13 cellular contexts compared by ENCODE assay signal in genomic region chr10:113056468-113057021, GRCh38.
DNase-seq lines count a peak whose midpoint lies in the region; TF ChIP-seq lines count a peak whose summit lies in the region.
"Had no signal": no experiment of that assay in that cellular context is flagged by ENCODE, and none has a peak within 500 bp of the region (broad histone marks: within the 10 kb centered on the region; RNA-seq: fewer than 3 reads in every experiment).

No MANE protein-coding gene starts in this region.

- no peak for TF ChIP-seq RAD21 in SK-N-SH (IDR thresholded peaks at IDR 0.05; ENCODE audit: low read length)

- H3K27ac ChIP-seq in SK-N-SH (ENCODE audit: low read depth in 2 of 2, low read length in 1 of 2) (peak overlapping the region; percentile 66 to 85; a peak in 3 of 4 replicates), skin epidermis (peak overlapping the region in 11 of 21 experiments; percentile 6 to 66 (median 38)), Peyer's patch (peak overlapping the region in 1 of 4 donors; percentile 4)
- H3K27ac ChIP-seq: KMS-11 had no signal

- no peaks in the 10 kb centered on the region for H3K9me2 ChIP-seq in SK-N-SH

- H2AFZ ChIP-seq in SK-N-SH (ENCODE audit: low read depth): peak overlapping the region; percentile 66; the same call in 1 of the 2 replicates

- CTCF ChIA-PET in SK-N-SH (lab: Yijun Ruan, JAX): no interaction called here

- POLR2A ChIA-PET in SK-N-SH (lab: Yijun Ruan, JAX): no interaction called here

- TF ChIP-seq EP300 in SK-N-SH (IDR thresholded peaks at IDR 0.05; ENCODE audit: borderline replicate concordance in 1 of 2, low read depth in 1 of 2, low read length in 1 of 2): peak in 1 of 2 experiments; percentile 58; a peak in 2 of 4 replicates

- DNase-seq in ELR (ENCODE audit: low read depth) (peak; percentile 85), SK-N-SH (no peak), fibroblast of pulmonary artery (ENCODE audit: low read depth) (peak; percentile 80), SHP77 (lab: John Stamatoyannopoulos, UW) (no peak), Peyer's patch (no peak), mesenteric fat pad (ENCODE audit: low spot score) (no peak)
- DNase-seq in stimulated activated naive CD4-positive, alpha-beta T cell treated with Interleukin-2 at 50 U/mL for 16 hours (lab: John Stamatoyannopoulos, UW): no peak
- DNase-seq: DMS153; effector memory CD8-positive, alpha-beta T cell; NCI-H82; substantia nigra had no signal

- H3K9me3 ChIP-seq in SK-N-SH: no peaks in the 10 kb centered on the region
- H3K9me3 ChIP-seq in Peyer's patch: no peaks in the 10 kb centered on the region

- peak overlapping the region; percentile 58; the same call in 1 of the 2 replicates for H3K9ac ChIP-seq in SK-N-SH
- H3K9ac ChIP-seq: KMS-11 had no signal

- peaks cover 27% of the 10 kb centered on the region for H3F3A ChIP-seq in SK-N-SH (replicated peaks; ENCODE audit: insufficient read depth)

- peaks cover 35% of the 10 kb centered on the region; the same call in 1 of the 2 replicates for H3K79me2 ChIP-seq in SK-N-SH (ENCODE audit: insufficient read depth)

- WGBS in SK-N-SH (ENCODE audit: low lambda C conversion rate): 47% methylated on average over 8 of the region's 8 CpGs

- H3K4me3 ChIP-seq in SK-N-SH (ENCODE audit: low read depth in 2 of 2, low read length in 1 of 2) (no peak overlapping the region), fibroblast of pulmonary artery (replicated peaks; ENCODE audit: low read depth, low read length) (no peak overlapping the region), skin epidermis (no peak overlapping the region), Peyer's patch (no peak overlapping the region)

- peak overlapping the region; percentile 36 for H3K4me2 ChIP-seq in SK-N-SH
- H3K4me2 ChIP-seq: KMS-11 had no signal

- TF ChIP-seq POLR2A in Peyer's patch (IDR thresholded peaks at IDR 0.05): no peak

- H3K4me1 ChIP-seq in SK-N-SH (ENCODE audit: control insufficient read depth in 1 of 2, insufficient read depth in 2 of 2, low read depth in 1 of 2, low read length in 1 of 2) (peaks cover 38 to 62% of the 10 kb centered on the region in 2 experiments), Peyer's patch (peaks cover 0 to 59% (median 6%) of the 10 kb centered on the region in 4 donors)

- H3K36me3 ChIP-seq in SK-N-SH (replicated peaks in 1 of 2; ENCODE audit: control insufficient read depth in 1 of 2, insufficient read depth in 2 of 2, low read length in 1 of 2): no peaks in the 10 kb centered on the region
- H3K36me3 ChIP-seq in Peyer's patch: no peaks in the 10 kb centered on the region

- H3K27me3 ChIP-seq in SK-N-SH (ENCODE audit: insufficient read depth): no peaks in the 10 kb centered on the region
- no peaks in the 10 kb centered on the region for H3K27me3 ChIP-seq in Peyer's patch

- TF ChIP-seq CTCF in SK-N-SH (IDR thresholded peaks at IDR 0.05) (no peak), fibroblast of pulmonary artery (IDR thresholded peaks at IDR 0.05; ENCODE audit: low read length, missing control alignments) (no peak), Peyer's patch (IDR thresholded peaks at IDR 0.05) (no peak)

- H4K20me1 ChIP-seq in SK-N-SH (ENCODE audit: insufficient read depth): no peaks in the 10 kb centered on the region

TF ChIP-seq in SK-N-SH, 30 proteins besides CTCF, POLR2A, EP300 and RAD21 (continues in another document):
- TF ChIP-seq RCOR1 (IDR thresholded peaks at IDR 0.05; ENCODE audit: low read length) (no peak), FOXM1 (IDR thresholded peaks at IDR 0.05; ENCODE audit: low read depth) (no peak), SMC3 (IDR thresholded peaks at IDR 0.05; ENCODE audit: low read depth, low read length) (no peak), TEAD4 (IDR thresholded peaks at IDR 0.05; ENCODE audit: borderline replicate concordance, insufficient read depth) (no peak), TCF12 (IDR thresholded peaks at IDR 0.05) (peak; percentile 47; the same call in 1 of the 2 replicates), EZH2phosphoT487 (IDR thresholded peaks at IDR 0.05; ENCODE audit: borderline replicate concordance, low read depth) (no peak), RXRA (IDR thresholded peaks at IDR 0.05; ENCODE audit: borderline replicate concordance, low read depth) (no peak), TAF1 (IDR thresholded peaks at IDR 0.05; ENCODE audit: borderline replicate concordance, low read depth, low read length) (peak; percentile 21; the same call in 1 of the 2 replicates), GATA2 (CRISPR knock-in tag; IDR thresholded peaks at IDR 0.05) (no peak), ZBTB33 (IDR thresholded peaks at IDR 0.05; ENCODE audit: borderline replicate concordance, low read depth) (0 out of 2 replicates have a peak, but pooled peaks have one; percentile 30), MEF2A (IDR thresholded peaks at IDR 0.05; ENCODE audit: borderline replicate concordance, low read depth) (no peak), RFX5 (IDR thresholded peaks at IDR 0.05; ENCODE audit: low read length) (no peak), MXI1 (IDR thresholded peaks at IDR 0.05; ENCODE audit: low read depth, low read length) (no peak), GABPA (IDR thresholded peaks at IDR 0.05; ENCODE audit: low read depth) (no peak), FOSL2 (IDR thresholded peaks at IDR 0.05; ENCODE audit: borderline replicate concordance, low read depth) (peak; percentile 46; the same call in 1 of the 2 replicates), SIN3A (IDR thresholded peaks at IDR 0.05; ENCODE audit: borderline replicate concordance, low read depth, low read length) (no peak), JUND (IDR thresholded peaks at IDR 0.05) (peak; percentile 44; the same call in 1 of the 2 replicates), YY1 (IDR thresholded peaks at IDR 0.05; ENCODE audit: low read depth) (peak; percentile 49; the same call in 1 of the 2 replicates), FOXJ3 (CRISPR knock-in tag; IDR thresholded peaks at IDR 0.05) (no peak), CHD2 (IDR thresholded peaks at IDR 0.05; ENCODE audit: low read length, partially characterized antibody) (no peak)
- TF ChIP-seq, protein P1, sequence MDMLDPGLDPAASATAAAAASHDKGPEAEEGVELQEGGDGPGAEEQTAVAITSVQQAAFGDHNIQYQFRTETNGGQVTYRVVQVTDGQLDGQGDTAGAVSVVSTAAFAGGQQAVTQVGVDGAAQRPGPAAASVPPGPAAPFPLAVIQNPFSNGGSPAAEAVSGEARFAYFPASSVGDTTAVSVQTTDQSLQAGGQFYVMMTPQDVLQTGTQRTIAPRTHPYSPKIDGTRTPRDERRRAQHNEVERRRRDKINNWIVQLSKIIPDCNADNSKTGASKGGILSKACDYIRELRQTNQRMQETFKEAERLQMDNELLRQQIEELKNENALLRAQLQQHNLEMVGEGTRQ (IDR thresholded peaks at IDR 0.05; ENCODE audit: borderline replicate concordance, low read depth, low read length): no peak
- TF ChIP-seq, protein P2, sequence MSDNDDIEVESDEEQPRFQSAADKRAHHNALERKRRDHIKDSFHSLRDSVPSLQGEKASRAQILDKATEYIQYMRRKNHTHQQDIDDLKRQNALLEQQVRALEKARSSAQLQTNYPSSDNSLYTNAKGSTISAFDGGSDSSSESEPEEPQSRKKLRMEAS (IDR thresholded peaks at IDR 0.05; ENCODE audit: low read depth): peak; percentile 12; the same call in 1 of the 2 replicates
- TF ChIP-seq, protein P3, sequence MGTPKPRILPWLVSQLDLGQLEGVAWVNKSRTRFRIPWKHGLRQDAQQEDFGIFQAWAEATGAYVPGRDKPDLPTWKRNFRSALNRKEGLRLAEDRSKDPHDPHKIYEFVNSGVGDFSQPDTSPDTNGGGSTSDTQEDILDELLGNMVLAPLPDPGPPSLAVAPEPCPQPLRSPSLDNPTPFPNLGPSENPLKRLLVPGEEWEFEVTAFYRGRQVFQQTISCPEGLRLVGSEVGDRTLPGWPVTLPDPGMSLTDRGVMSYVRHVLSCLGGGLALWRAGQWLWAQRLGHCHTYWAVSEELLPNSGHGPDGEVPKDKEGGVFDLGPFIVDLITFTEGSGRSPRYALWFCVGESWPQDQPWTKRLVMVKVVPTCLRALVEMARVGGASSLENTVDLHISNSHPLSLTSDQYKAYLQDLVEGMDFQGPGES (IDR thresholded peaks at IDR 0.05; ENCODE audit: low read depth, low read length): no peak

Comparison
In these comparisons a context has a peak if more than half of its experiments do, and no peak if none do; other contexts are left out.
1. DNase-seq: peak in ELR (single experiment) and fibroblast of pulmonary artery (single experiment); none in SK-N-SH (single experiment), stimulated activated naive CD4-positive, alpha-beta T cell treated with Interleukin-2 at 50 U/mL for 16 hours (single experiment), SHP77 (0 of 2), Peyer's patch (0 of 3) and mesenteric fat pad (single experiment).